Comparison of ENCODE assay signal across 9 cellular contexts in the genomic region with DNA sequence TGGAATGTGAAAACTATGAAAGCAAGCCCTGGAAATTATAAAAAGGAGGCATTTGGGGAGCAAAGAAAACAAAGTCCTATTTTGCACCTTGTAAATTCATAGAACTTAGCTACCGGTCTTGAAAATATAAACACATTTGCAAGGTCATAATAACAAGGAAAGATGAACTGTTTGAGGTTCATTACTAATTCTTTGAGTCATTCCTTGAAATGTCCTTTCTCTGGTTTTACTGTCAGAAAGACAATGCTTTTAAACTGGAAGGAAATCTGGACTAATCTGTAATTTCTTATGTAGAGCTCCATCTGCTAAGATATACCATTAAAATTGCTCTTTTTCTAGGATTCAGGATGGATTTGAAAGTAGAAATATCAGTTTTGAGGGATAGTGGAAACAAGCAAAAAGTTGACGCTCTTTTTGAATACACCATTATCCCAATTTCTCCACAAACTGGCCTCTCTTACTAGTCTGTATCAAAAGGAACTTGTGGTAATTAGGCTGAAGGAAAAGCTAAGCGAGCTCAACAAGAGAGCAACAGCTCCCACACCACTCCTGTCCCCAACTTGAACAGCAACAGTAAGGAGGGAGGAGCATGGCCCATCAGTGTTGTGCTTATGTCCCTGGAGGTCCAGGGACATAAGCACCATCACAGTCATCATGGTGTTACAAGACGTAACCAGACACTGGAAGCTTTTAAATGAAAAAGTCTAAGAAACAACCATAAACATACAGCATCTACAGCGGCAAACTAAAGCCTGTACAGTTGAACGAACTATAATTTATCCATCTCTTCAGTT. TPM values are rescaled to one million over a fixed set of nuclear protein-coding genes. Genes with fewer than 3 reads are reported as not detected.
DNase-seq lines count a peak whose midpoint lies in the region; ATAC-seq, FAIRE-seq and TF ChIP-seq lines count a peak whose summit lies in the region.
"Had no signal": no experiment of that assay in that cellular context is flagged by ENCODE, and none has a peak within 500 bp of the region (broad histone marks: within the 10 kb centered on the region; RNA-seq: fewer than 3 reads in every experiment).

No MANE protein-coding gene starts in this region.

- POLR2A ChIA-PET in CD8-positive, alpha-beta memory T cell (lab: Charles Lee), result no interaction called here
- POLR2A ChIA-PET in RWPE1 (lab: Yijun Ruan, JAX; ENCODE audit: low non-redundant PET), result no interaction called here
- POLR2A ChIA-PET in naive thymus-derived CD8-positive, alpha-beta T cell (lab: Charles Lee), result no interaction called here

- H3K9me3 Mint-ChIP-seq in CD8-positive, alpha-beta memory T cell, result no peaks in the 10 kb centered on the region
- H3K9me3 Mint-ChIP-seq in naive thymus-derived CD8-positive, alpha-beta T cell, result no peaks in the 10 kb centered on the region

- peak overlapping the region; percentile 71 for H3K4me3 ChIP-seq in CD8-positive, alpha-beta memory T cell (ENCODE audit: low read length)
- peak overlapping the region; percentile 70 for H3K4me3 ChIP-seq in effector memory CD4-positive, alpha-beta T cell (ENCODE audit: insufficient read depth, low read depth, low read length, poor library complexity, severe bottlenecking)

- peaks cover 56 to 79% (median 78%) of the 10 kb centered on the region in 3 donors for H3K4me1 Mint-ChIP-seq in CD8-positive, alpha-beta memory T cell
- peaks cover 27 to 72% (median 66%) of the 10 kb centered on the region in 4 donors for H3K4me1 Mint-ChIP-seq in naive thymus-derived CD8-positive, alpha-beta T cell

- no peak for DNase-seq in CD8-positive, alpha-beta memory T cell
- DNase-seq in H54 (ENCODE audit: insufficient read length, low spot score) (no peak), RWPE1 (ENCODE audit: low spot score) (peak; percentile 13), epidermal melanocyte (ENCODE audit: insufficient read length, low spot score) (no peak)
- no peak for DNase-seq in effector memory CD4-positive, alpha-beta T cell
- DNase-seq in naive thymus-derived CD8-positive, alpha-beta T cell, result no peak

- peak; percentile 77 for FAIRE-seq in H54 (lab: Jason Lieb, UNC)
- FAIRE-seq: TTC549 had no signal

- H3K27me3 ChIP-seq in CD8-positive, alpha-beta memory T cell (ENCODE audit: insufficient read depth, low read length, poor library complexity, severe bottlenecking), result no peaks in the 10 kb centered on the region
- H3K27me3 ChIP-seq in effector memory CD4-positive, alpha-beta T cell (replicated peaks; ENCODE audit: control insufficient read depth, insufficient read depth, low read length, poor library complexity, severe bottlenecking), result no peaks in the 10 kb centered on the region

- no peak for TF ChIP-seq POLR2A in H54 (IDR thresholded peaks at IDR 0.05; ENCODE audit: low read depth, low read length)

- peak overlapping the region; percentile 80 for H3K27ac ChIP-seq in CD8-positive, alpha-beta memory T cell (ENCODE audit: low read depth, low read length)
- H3K27ac ChIP-seq in RWPE1, result peak overlapping the region; percentile 83
- H3K27ac ChIP-seq in effector memory CD4-positive, alpha-beta T cell (ENCODE audit: insufficient read depth, low read length, poor library complexity, severe bottlenecking), result peak overlapping the region; percentile 62

- H3K9me3 ChIP-seq in CD8-positive, alpha-beta memory T cell (ENCODE audit: low read length), result no peaks in the 10 kb centered on the region
- no peaks in the 10 kb centered on the region for H3K9me3 ChIP-seq in effector memory CD4-positive, alpha-beta T cell (ENCODE audit: control insufficient read depth, low read length)

- H3K36me3 Mint-ChIP-seq in CD8-positive, alpha-beta memory T cell, result peaks cover 0 to 50% (median 14%) of the 10 kb centered on the region in 3 donors
- H3K36me3 Mint-ChIP-seq in naive thymus-derived CD8-positive, alpha-beta T cell, result peaks cover 0 to 38% (median 0%) of the 10 kb centered on the region in 3 donors

- CTCF ChIA-PET in CD8-positive, alpha-beta memory T cell (lab: Charles Lee), result no interaction called here
- CTCF ChIA-PET in RWPE1 (lab: Yijun Ruan, JAX), result interaction anchor here (0.7 kb wide), 1 partner anchor 342 kb away, joined by 4 read pairs; no protein-coding TSS in a partner anchor

- peaks cover 4% of the 10 kb centered on the region for H3K36me3 ChIP-seq in CD8-positive, alpha-beta memory T cell (ENCODE audit: insufficient read depth, low read length)
- peaks cover 4% of the 10 kb centered on the region for H3K36me3 ChIP-seq in effector memory CD4-positive, alpha-beta T cell (ENCODE audit: control insufficient read depth, insufficient read depth, low read length)

- ATAC-seq in naive thymus-derived CD8-positive, alpha-beta T cell, result no peak
- ATAC-seq in GM21576 (IDR thresholded peaks at IDR 0.05; ENCODE audit: unreplicated experiment) (no peak), HG02870 (IDR thresholded peaks at IDR 0.05; ENCODE audit: unreplicated experiment) (no peak)

- H3K4me3 Mint-ChIP-seq in CD8-positive, alpha-beta memory T cell, result peak overlapping the region; percentile 94 to 99 (median 96)
- H3K4me3 Mint-ChIP-seq in naive thymus-derived CD8-positive, alpha-beta T cell, result peak overlapping the region; percentile 92 to 100 (median 98)

- H3K27me3 Mint-ChIP-seq in CD8-positive, alpha-beta memory T cell, result no peaks in the 10 kb centered on the region
- no peaks in the 10 kb centered on the region for H3K27me3 Mint-ChIP-seq in naive thymus-derived CD8-positive, alpha-beta T cell

- H3K4me1 ChIP-seq in CD8-positive, alpha-beta memory T cell (ENCODE audit: insufficient read depth, low read length), result peaks cover 17% of the 10 kb centered on the region
- H3K4me1 ChIP-seq in effector memory CD4-positive, alpha-beta T cell (ENCODE audit: control insufficient read depth, insufficient read depth, low read length, poor library complexity, severe bottlenecking), result peaks cover 10% of the 10 kb centered on the region

- TF ChIP-seq CTCF in RWPE1 (conservative IDR thresholded peaks at IDR 0.05; ENCODE audit: low read depth), result no peak

- H3K27ac Mint-ChIP-seq in CD8-positive, alpha-beta memory T cell, result peak overlapping the region; percentile 90 to 99 (median 96)
- peak overlapping the region; percentile 79 to 99 (median 94) for H3K27ac Mint-ChIP-seq in naive thymus-derived CD8-positive, alpha-beta T cell

RNA-seq across cellular contexts. Expression of gene ERLIN1, which starts 1.2 kb away (rescaled TPM):
- total RNA-seq in CD8-positive, alpha-beta memory T cell, result 10 to 100 TPM; 26.9 to 27.7 TPM
- polyA plus RNA-seq in CD8-positive, alpha-beta memory T cell, result 11.8 TPM
- 1 to 10 TPM; 7.7 to 8.7 TPM for total RNA-seq in naive thymus-derived CD8-positive, alpha-beta T cell
- 10 to 100 TPM in 1 of 3 donors, 1 to 10 TPM in 2; 5.4 to 13.0 (median 8.3) TPM for polyA plus RNA-seq in naive thymus-derived CD8-positive, alpha-beta T cell

RNA-seq across cellular contexts. Expression of gene CHUK, which starts 44.8 kb away (rescaled TPM):
- total RNA-seq in CD8-positive, alpha-beta memory T cell, result 10 to 100 TPM; 41.1 to 41.4 TPM
- polyA plus RNA-seq in CD8-positive, alpha-beta memory T cell, result 17.4 TPM
- total RNA-seq in naive thymus-derived CD8-positive, alpha-beta T cell, result 10 to 100 TPM; 18.9 to 20.3 TPM
- 10 to 100 TPM in 2 of 3 donors, 1 to 10 TPM in 1; 6.7 to 13.5 (median 10.5) TPM for polyA plus RNA-seq in naive thymus-derived CD8-positive, alpha-beta T cell
